In genomic region chr11:72553748-72554147, GRCh38 we compare ENCODE assay signal across 10 cellular contexts.
DNase-seq lines count a peak whose midpoint lies in the region; ATAC-seq and TF ChIP-seq lines count a peak whose summit lies in the region.
"Had no signal": no experiment of that assay in that cellular context is flagged by ENCODE, and none has a peak within 500 bp of the region (broad histone marks: within the 10 kb centered on the region; RNA-seq: fewer than 3 reads in every experiment).

No MANE protein-coding gene starts in this region.

- peaks cover 5% of the 10 kb centered on the region for H3K27me3 Mint-ChIP-seq in activated CD4-positive, alpha-beta memory T cell treated with anti-CD3 and anti-CD28 coated beads for 36 hours
- peaks cover 4 to 13% of the 10 kb centered on the region in 2 donors for H3K27me3 Mint-ChIP-seq in natural killer cell (ENCODE audit: low read depth in 2 of 2)

- CTCF ChIA-PET in activated CD4-positive, alpha-beta memory T cell treated with anti-CD3 and anti-CD28 coated beads for 36 hours (lab: Charles Lee): interaction anchor here (0.6 to 5.1 kb wide), 11 partner anchors 11 to 143 kb away, joined by 3 to 69 read pairs (median 4); no protein-coding TSS in a partner anchor
- CTCF ChIA-PET in RWPE1 (lab: Yijun Ruan, JAX): interaction anchor here (0.6 kb wide), 1 partner anchor 33 kb away, joined by 5 read pairs; no protein-coding TSS in a partner anchor

- H3K27ac Mint-ChIP-seq in activated CD4-positive, alpha-beta memory T cell treated with anti-CD3 and anti-CD28 coated beads for 36 hours: no peak overlapping the region
- H3K27ac Mint-ChIP-seq in natural killer cell: no peak overlapping the region
- H3K27ac Mint-ChIP-seq: type B pancreatic cell had no signal

- H3K27ac ChIP-seq in HL-60 (replicated peaks): no peak overlapping the region
- no peak overlapping the region for H3K27ac ChIP-seq in RWPE1

- POLR2A ChIA-PET in activated CD4-positive, alpha-beta memory T cell treated with anti-CD3 and anti-CD28 coated beads for 36 hours (lab: Charles Lee): no interaction called here
- POLR2A ChIA-PET in RWPE1 (lab: Yijun Ruan, JAX; ENCODE audit: low non-redundant PET): no interaction called here

- peaks cover 7% of the 10 kb centered on the region for H3K4me1 Mint-ChIP-seq in activated CD4-positive, alpha-beta memory T cell treated with anti-CD3 and anti-CD28 coated beads for 36 hours (ENCODE audit: low read depth)
- peaks cover 15 to 21% of the 10 kb centered on the region in 2 donors for H3K4me1 Mint-ChIP-seq in natural killer cell

- peak; percentile 39 for DNase-seq in activated CD4-positive, alpha-beta T cell treated with anti-CD3 and anti-CD28 coated beads for 48 hours
- no peak for DNase-seq in activated CD4-positive, alpha-beta T cell treated with anti-CD3 and anti-CD28 coated beads, Interleukin-2, amount 50 U/mL, for 4 hours
- DNase-seq in HL-60 (ENCODE audit: low read depth in 1 of 2, low spot score in 1 of 2) (peak; percentile 10), natural killer cell (no peak), COLO668 (lab: John Stamatoyannopoulos, UW; ENCODE audit: unreplicated experiment) (no peak), RWPE1 (ENCODE audit: low spot score) (no peak)
- peak; percentile 58 for DNase-seq in activated CD4-positive, alpha-beta memory T cell treated with anti-CD3 and anti-CD28 coated beads for 36 hours
- DNase-seq in effector CD8-positive, alpha-beta T cell (lab: John Stamatoyannopoulos, UW): no peak
- DNase-seq: NCI-H2107 had no signal

- TF ChIP-seq CTCF in HL-60 (IDR thresholded peaks at IDR 0.05; ENCODE audit: insufficient read depth, low read length) (no peak), natural killer cell (IDR thresholded peaks at IDR 0.05) (peak; percentile 28), RWPE1 (conservative IDR thresholded peaks at IDR 0.05; ENCODE audit: low read depth) (no peak)

- ATAC-seq in natural killer cell: peak in 2 of 3 donors; percentile 64 to 84

- H3K9me3 Mint-ChIP-seq in activated CD4-positive, alpha-beta memory T cell treated with anti-CD3 and anti-CD28 coated beads for 36 hours: no peaks in the 10 kb centered on the region
- H3K9me3 Mint-ChIP-seq in natural killer cell: no peaks in the 10 kb centered on the region
- H3K9me3 Mint-ChIP-seq: type B pancreatic cell had no signal

- H3K4me3 Mint-ChIP-seq in activated CD4-positive, alpha-beta memory T cell treated with anti-CD3 and anti-CD28 coated beads for 36 hours: no peak overlapping the region
- no peak overlapping the region for H3K4me3 Mint-ChIP-seq in natural killer cell
- H3K4me3 Mint-ChIP-seq: type B pancreatic cell had no signal

- H3K27me3 ChIP-seq in HL-60 (ENCODE audit: insufficient read depth, poor library complexity, severe bottlenecking): peaks cover 19% of the 10 kb centered on the region

- intact Hi-C loops in activated CD4-positive, alpha-beta memory T cell treated with anti-CD3 and anti-CD28 coated beads for 36 hours (cut with micrococcal nuclease): loop anchor here (1.0 kb wide), 2 partner anchors 71 to 82 kb away; no protein-coding TSS in a partner anchor
- intact Hi-C loops in natural killer cell (cut with micrococcal nuclease): loop anchor here (1.0 kb wide), 2 partner anchors 71 to 82 kb away; no protein-coding TSS in a partner anchor

- no peaks in the 10 kb centered on the region for H3K36me3 Mint-ChIP-seq in activated CD4-positive, alpha-beta memory T cell treated with anti-CD3 and anti-CD28 coated beads for 36 hours
- no peaks in the 10 kb centered on the region for H3K36me3 Mint-ChIP-seq in natural killer cell
- H3K36me3 Mint-ChIP-seq: type B pancreatic cell had no signal

- no peak overlapping the region for H3K4me3 ChIP-seq in HL-60 (replicated peaks; ENCODE audit: insufficient read depth, low read length)

Comparison
In these comparisons a context has a peak if more than half of its experiments do, and no peak if none do; other contexts are left out.
1. DNase-seq: peak in activated CD4-positive, alpha-beta T cell treated with anti-CD3 and anti-CD28 coated beads for 48 hours (single experiment), HL-60 (2 of 2) and activated CD4-positive, alpha-beta memory T cell treated with anti-CD3 and anti-CD28 coated beads for 36 hours (single experiment); none in activated CD4-positive, alpha-beta T cell treated with anti-CD3 and anti-CD28 coated beads, Interleukin-2, amount 50 U/mL, for 4 hours (0 of 2), natural killer cell (single experiment), COLO668 (single experiment), effector CD8-positive, alpha-beta T cell (single experiment) and RWPE1 (single experiment).